In genomic region chr17:56595831-56596740, GRCh38 we compare ENCODE assay signal across 8 cellular contexts. TPM values are rescaled to one million over a fixed set of nuclear protein-coding genes. Genes with fewer than 3 reads are reported as not detected.
DNase-seq lines count a peak whose midpoint lies in the region; ATAC-seq and TF ChIP-seq lines count a peak whose summit lies in the region.

No MANE protein-coding gene starts in this region.

- peak overlapping the region; percentile 73 for H3K4me3 Mint-ChIP-seq in glutamatergic neuron (ENCODE audit: unreplicated experiment)

- H3K4me2 ChIP-seq in OCI-LY7 (ENCODE audit: low read length) = no peak overlapping the region

- peaks cover 10% of the 10 kb centered on the region for H3K9me3 Mint-ChIP-seq in glutamatergic neuron (ENCODE audit: unreplicated experiment)

- CTCF ChIA-PET in OCI-LY7 (lab: Charles Lee; ENCODE audit: unreplicated experiment) = no interaction called here

- H3K79me2 ChIP-seq in OCI-LY7 (ENCODE audit: insufficient read depth, low read depth, low read length) = no peaks in the 10 kb centered on the region

- DNase-seq in NCI-H510A (lab: John Stamatoyannopoulos, UW) (peak; percentile 7), NCI-H510A treated with DMSO at 0.1 percent for 48 hours (lab: John Stamatoyannopoulos, UW) (no peak), SW480 (ENCODE audit: low spot score) (peak; percentile 13), glutamatergic neuron (peak; percentile 32), OCI-LY7 (ENCODE audit: low spot score) (no peak), GM19238 (ENCODE audit: insufficient read length, low spot score) (no peak)
- DNase-seq in stimulated activated CD4-positive, alpha-beta T cell treated with anti-CD3 and anti-CD28 coated beads, Interleukin-4, amount 100 ng/mL, for 4 hours = peak; percentile 5 to 12

- no peaks in the 10 kb centered on the region for H3K9me3 ChIP-seq in OCI-LY7 (ENCODE audit: low read length)

- no peaks in the 10 kb centered on the region for H3K36me3 Mint-ChIP-seq in glutamatergic neuron (ENCODE audit: unreplicated experiment)

- no peaks in the 10 kb centered on the region for H3K36me3 ChIP-seq in OCI-LY7 (ENCODE audit: insufficient read depth, low read length)

- H2AFZ ChIP-seq in OCI-LY7 (ENCODE audit: low read length) = no peak overlapping the region

- POLR2A ChIA-PET in OCI-LY7 (lab: Charles Lee) = no interaction called here

- H3K27ac ChIP-seq in OCI-LY7 (ENCODE audit: low read depth, low read length, poor library complexity, severe bottlenecking) = no peak overlapping the region

- TF ChIP-seq CTCF in glutamatergic neuron (IDR thresholded peaks at IDR 0.05; ENCODE audit: partially characterized antibody, unreplicated experiment) = no peak
- TF ChIP-seq CTCF in OCI-LY7 (conservative IDR thresholded peaks at IDR 0.05; ENCODE audit: low read length) = no peak

- peaks cover 6% of the 10 kb centered on the region for H3K4me1 Mint-ChIP-seq in glutamatergic neuron (ENCODE audit: low read depth, unreplicated experiment)

- intact Hi-C loops in OCI-LY7 (cut with micrococcal nuclease; ENCODE audit: unreplicated experiment) = no loop called here

- BruUV-seq in OCI-LY7 (replicated peaks; lab: Mats Ljungman, UMichigan) = no TSS peak

- no peak for ATAC-seq in HG02678 (IDR thresholded peaks at IDR 0.05; ENCODE audit: unreplicated experiment)

- H4K20me1 ChIP-seq in OCI-LY7 (ENCODE audit: insufficient read depth, low read length) = no peaks in the 10 kb centered on the region

- H3K27me3 Mint-ChIP-seq in glutamatergic neuron (ENCODE audit: unreplicated experiment) = peaks cover 21% of the 10 kb centered on the region

- H3K4me1 ChIP-seq in OCI-LY7 (ENCODE audit: insufficient read depth, low read length, poor library complexity, severe bottlenecking) = no peaks in the 10 kb centered on the region

- H3K9me2 ChIP-seq in OCI-LY7 (ENCODE audit: insufficient read depth, low read length) = no peaks in the 10 kb centered on the region

- no peak overlapping the region for H3K4me3 ChIP-seq in OCI-LY7 (ENCODE audit: low read depth, low read length, poor library complexity, severe bottlenecking)

- no peak overlapping the region for H3K27ac Mint-ChIP-seq in glutamatergic neuron (ENCODE audit: unreplicated experiment)

RNA-seq across cellular contexts. Expression of gene NOG, which starts 2.6 kb away (rescaled TPM):
- total RNA-seq in glutamatergic neuron (ENCODE audit: unreplicated experiment) (not detected), OCI-LY7 (2022) (not detected in 2 replicates)
- not detected in 2 replicates for total RNA-seq in OCI-LY7 (2014; rRNA removed; shearing (Covaris generic))

Comparison
In these comparisons a context has a peak if more than half of its experiments do, and no peak if none do; other contexts are left out.
1. DNase-seq: peak in NCI-H510A (single experiment), SW480 (single experiment), glutamatergic neuron (single experiment) and stimulated activated CD4-positive, alpha-beta T cell treated with anti-CD3 and anti-CD28 coated beads, Interleukin-4, amount 100 ng/mL, for 4 hours (2 of 2); none in NCI-H510A treated with DMSO at 0.1 percent for 48 hours (single experiment), OCI-LY7 (single experiment) and GM19238 (single experiment).